Comparison of ENCODE assay signal across 14 cellular contexts in the genomic region with DNA sequence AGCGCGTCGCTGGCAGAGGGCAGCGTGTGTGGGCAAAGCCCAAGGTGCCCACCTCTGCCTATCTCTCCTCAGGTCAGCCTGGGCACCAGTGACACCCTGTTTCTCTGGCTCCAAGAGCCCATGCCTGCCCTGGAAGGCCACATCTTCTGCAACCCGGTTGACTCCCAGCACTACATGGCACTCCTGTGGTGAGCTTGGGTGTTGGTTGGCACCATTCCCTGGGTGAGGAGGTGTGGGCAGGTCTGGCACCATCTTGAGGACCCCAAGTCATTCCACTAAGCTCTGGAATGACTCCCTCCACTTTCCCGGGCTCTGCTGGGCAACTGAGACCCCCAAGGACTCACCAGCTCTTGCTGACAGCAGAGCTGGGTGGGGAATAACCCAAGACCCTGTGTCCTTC. TPM values are rescaled to one million over a fixed set of nuclear protein-coding genes. Genes with fewer than 3 reads are reported as not detected.
DNase-seq lines count a peak whose midpoint lies in the region; ATAC-seq and TF ChIP-seq lines count a peak whose summit lies in the region.
"Had no signal": no experiment of that assay in that cellular context is flagged by ENCODE, and none has a peak within 500 bp of the region (broad histone marks: within the 10 kb centered on the region; RNA-seq: fewer than 3 reads in every experiment).

No MANE protein-coding gene starts in this region.

- peak overlapping the region; percentile 84 for H3K27ac Mint-ChIP-seq in activated T-helper 17 cell treated with anti-CD3 and anti-CD28 coated beads, Interleukin-2, amount 50 U/mL, for 72 hours

- H3K4me1 Mint-ChIP-seq in activated T-helper 17 cell treated with anti-CD3 and anti-CD28 coated beads, Interleukin-2, amount 50 U/mL, for 72 hours = peaks cover 17% of the 10 kb centered on the region

- H3K4me3 Mint-ChIP-seq in activated T-helper 17 cell treated with anti-CD3 and anti-CD28 coated beads, Interleukin-2, amount 50 U/mL, for 72 hours = no peak overlapping the region

- no peaks in the 10 kb centered on the region for H4K20me1 ChIP-seq in DND-41 (ENCODE audit: insufficient read depth, low read length)

- DNase-seq in DND-41 (no peak), islet precursor cell (peak; percentile 17), LoVo (ENCODE audit: low spot score) (no peak), NCI-H82 (lab: John Stamatoyannopoulos, UW) (no peak)
- DNase-seq: BE2C, DMS 273 treated with DMSO at 0.1 percent for 48 hours, GM23248, IMR-90 had no signal

- no peak overlapping the region for H3K4me2 ChIP-seq in DND-41 (ENCODE audit: insufficient read depth, low read length)
- H3K4me2 ChIP-seq: A549 had no signal

- peaks cover 5% of the 10 kb centered on the region for H3K36me3 Mint-ChIP-seq in activated T-helper 17 cell treated with anti-CD3 and anti-CD28 coated beads, Interleukin-2, amount 50 U/mL, for 72 hours (ENCODE audit: low read depth)

- H3K9me3 ChIP-seq in DND-41 (ENCODE audit: insufficient read depth, low read length, severe bottlenecking) = no peaks in the 10 kb centered on the region
- H3K9me3 ChIP-seq: A549, BE2C had no signal

- H3K4me1 ChIP-seq in DND-41 (ENCODE audit: insufficient read depth, low read length) = no peaks in the 10 kb centered on the region
- H3K4me1 ChIP-seq: A549, BE2C had no signal

- H3K27me3 ChIP-seq in DND-41 (ENCODE audit: insufficient read depth, low read length, poor library complexity) = no peaks in the 10 kb centered on the region
- H3K27me3 ChIP-seq: BE2C had no signal

- ATAC-seq in DND-41 (ENCODE audit: insufficient read depth, low read depth) (no peak), GM18861 (IDR thresholded peaks at IDR 0.05; ENCODE audit: unreplicated experiment) (no peak)
- no peak for ATAC-seq in activated T-helper 17 cell treated with anti-CD3 and anti-CD28 coated beads, Interleukin-2, amount 50 U/mL, for 72 hours (replicated peaks)
- ATAC-seq: GM12878, HCT116 had no signal

- TF ChIP-seq CTCF in DND-41 (IDR thresholded peaks at IDR 0.05; ENCODE audit: borderline replicate concordance, extremely low read depth, low read length, poor library complexity, severe bottlenecking) = peak; percentile 9

- no peak overlapping the region for H3K4me3 ChIP-seq in DND-41 (ENCODE audit: low read depth in 1 of 2, low read length in 2 of 2)
- H3K4me3 ChIP-seq: A549, GM12878, GM23248 had no signal

- no peak overlapping the region for H2AFZ ChIP-seq in DND-41 (ENCODE audit: low read depth, low read length)
- H2AFZ ChIP-seq: GM23248 had no signal

- H3K27me3 Mint-ChIP-seq in activated T-helper 17 cell treated with anti-CD3 and anti-CD28 coated beads, Interleukin-2, amount 50 U/mL, for 72 hours = no peaks in the 10 kb centered on the region

- no peaks in the 10 kb centered on the region for H3K9me3 Mint-ChIP-seq in activated T-helper 17 cell treated with anti-CD3 and anti-CD28 coated beads, Interleukin-2, amount 50 U/mL, for 72 hours

- no peak overlapping the region for H3K27ac ChIP-seq in DND-41 (ENCODE audit: low read length)
- H3K27ac ChIP-seq: A549, C4-2B, GM23248 had no signal

- no peaks in the 10 kb centered on the region for H3K79me2 ChIP-seq in DND-41 (ENCODE audit: insufficient read depth, low read length)

- H3K9ac ChIP-seq in DND-41 (ENCODE audit: low read depth, low read length) = no peak overlapping the region
- H3K9ac ChIP-seq: GM23248 had no signal

- H3K36me3 ChIP-seq in DND-41 (ENCODE audit: insufficient read depth, low read length) = peaks cover 87% of the 10 kb centered on the region
- H3K36me3 ChIP-seq: BE2C had no signal

RNA-seq across cellular contexts. Expression of gene XYLB, which starts 28.5 kb away (rescaled TPM):
- 10 to 100 TPM in 1 of 2 donors, 1 to 10 TPM in 1; 6.3 to 10.1 TPM for total RNA-seq in activated T-helper 17 cell treated with anti-CD3 and anti-CD28 coated beads, Interleukin-2, amount 50 U/mL, for 72 hours
